Comparison of ENCODE assay signal across 17 cellular contexts in the genomic region with DNA sequence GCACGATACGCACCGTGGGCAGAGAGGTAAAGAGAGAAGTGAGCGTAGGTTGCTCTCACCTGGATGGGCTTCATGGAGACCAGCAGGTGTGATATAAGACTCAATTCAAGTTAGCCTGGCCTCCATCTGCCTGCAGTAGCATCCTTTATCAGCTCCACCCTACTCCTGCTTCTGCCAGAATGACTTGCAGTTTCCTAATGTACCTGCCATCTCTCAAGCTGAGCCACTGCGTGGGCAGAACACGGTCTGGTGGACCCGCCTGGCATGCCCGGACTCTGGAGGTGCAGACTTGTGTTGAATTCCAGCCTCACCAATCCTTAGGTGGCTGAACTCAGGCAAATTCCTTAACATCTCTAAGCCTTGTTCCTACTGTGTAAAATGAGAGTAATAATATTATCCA.
DNase-seq lines count a peak whose midpoint lies in the region; ATAC-seq, FAIRE-seq and TF ChIP-seq lines count a peak whose summit lies in the region.
"Had no signal": no experiment of that assay in that cellular context is flagged by ENCODE, and none has a peak within 500 bp of the region (broad histone marks: within the 10 kb centered on the region; RNA-seq: fewer than 3 reads in every experiment).

No MANE protein-coding gene starts in this region.

- H3K27me3 ChIP-seq in KMS-11 (ENCODE audit: insufficient read depth, low read depth) (no peaks in the 10 kb centered on the region), aorta (ENCODE audit: control insufficient read depth in 1 of 2, insufficient read depth in 2 of 2, low read length in 1 of 2) (no peaks in the 10 kb centered on the region), ascending aorta (no peaks in the 10 kb centered on the region)
- H3K27me3 ChIP-seq: colonic mucosa, transverse colon had no signal

- H3K9ac ChIP-seq in KMS-11, result peak overlapping the region; percentile 35; the same call in 1 of the 2 replicates

- TF ChIP-seq CTCF in A549 (IDR thresholded peaks at IDR 0.05) (no peak), KMS-11 (conservative IDR thresholded peaks at IDR 0.05; ENCODE audit: low read depth, low read length) (no peak), ascending aorta (IDR thresholded peaks at IDR 0.05) (no peak)

- H3K79me2 ChIP-seq in KMS-11 (ENCODE audit: insufficient read depth, low read depth), result no peaks in the 10 kb centered on the region

- H3K36me3 ChIP-seq in KMS-11 (ENCODE audit: insufficient read depth), result no peaks in the 10 kb centered on the region
- no peaks in the 10 kb centered on the region for H3K36me3 ChIP-seq in aorta (ENCODE audit: control insufficient read depth in 1 of 2, insufficient read depth in 2 of 2, low read length in 1 of 2)
- H3K36me3 ChIP-seq in ascending aorta, result no peaks in the 10 kb centered on the region
- H3K36me3 ChIP-seq: colonic mucosa, transverse colon had no signal

- no peak overlapping the region for H3K4me3 ChIP-seq in A549
- no peak overlapping the region for H3K4me3 ChIP-seq in KMS-11 (IDR thresholded peaks at IDR 0.05; ENCODE audit: insufficient read depth, low read depth, low read length)
- H3K4me3 ChIP-seq in aorta (ENCODE audit: low read length in 2 of 2), result no peak overlapping the region
- H3K4me3 ChIP-seq in ascending aorta, result no peak overlapping the region
- H3K4me3 ChIP-seq: colonic mucosa, psoas muscle, transverse colon had no signal

- no peak for DNase-seq in A549 (ENCODE audit: low read depth in 1 of 2, low spot score in 1 of 2)
- DNase-seq in NCI-H2107 treated with DMSO at 0.1 percent for 48 hours (lab: John Stamatoyannopoulos, UW; ENCODE audit: unreplicated experiment), result no peak
- DNase-seq in aorta, result no peak
- DNase-seq in ascending aorta (ENCODE audit: low spot score in 2 of 2), result no peak
- DNase-seq: activated CD4-positive, alpha-beta T cell treated with anti-CD3 and anti-CD28 coated beads, Interleukin-2, amount 10 ng/mL, durations not matched to agents 24 days and 14 days; activated T-cell treated with anti-CD3 and anti-CD28 coated beads, Interleukin-2, amount 50 U/mL, for 72 hours; amniotic stem cell; colonic mucosa; NCI-H524 treated with DMSO at 0.1 percent for 48 hours; psoas muscle; T-helper 9 cell; transverse colon had no signal

- H3K9me3 ChIP-seq in A549 (no peaks in the 10 kb centered on the region), aorta (ENCODE audit: control insufficient read depth, low read length) (no peaks in the 10 kb centered on the region), ascending aorta (no peaks in the 10 kb centered on the region)
- H3K9me3 ChIP-seq: colonic mucosa, psoas muscle, transverse colon had no signal

- CTCF ChIA-PET in A549 (lab: Yijun Ruan, JAX), result interaction anchor here (0.8 to 1.2 kb wide), 3 partner anchors 8 to 326 kb away, joined by 3 read pairs; no protein-coding TSS in a partner anchor

- no peak for TF ChIP-seq EP300 in A549 (IDR thresholded peaks at IDR 0.05)

- POLR2A ChIA-PET in A549 (lab: Yijun Ruan, JAX), result no interaction called here

- ATAC-seq in A549 (no peak; a peak in 1 of 6 replicates), GM18517 (IDR thresholded peaks at IDR 0.05; ENCODE audit: unreplicated experiment) (peak; percentile 6), HG02678 (IDR thresholded peaks at IDR 0.05; ENCODE audit: unreplicated experiment) (peak; percentile 10), HG03521 (IDR thresholded peaks at IDR 0.05; ENCODE audit: unreplicated experiment) (no peak), aorta (ENCODE audit: low FRiP score) (no peak)
- ATAC-seq: activated T-cell treated with anti-CD3 and anti-CD28 coated beads, Interleukin-2, amount 50 U/mL, for 72 hours; psoas muscle; Right ventricle myocardium inferior had no signal

- H3K27ac ChIP-seq in A549, result no peak overlapping the region
- H3K27ac ChIP-seq in KMS-11, result peak overlapping the region; percentile 49
- H3K27ac ChIP-seq in aorta (ENCODE audit: low read depth in 1 of 2, low read length in 2 of 2), result no peak overlapping the region
- no peak overlapping the region for H3K27ac ChIP-seq in ascending aorta
- H3K27ac ChIP-seq: colonic mucosa, psoas muscle, transverse colon had no signal

- peak overlapping the region; percentile 55; the same call in 1 of the 2 replicates for H2AFZ ChIP-seq in KMS-11 (ENCODE audit: low read depth)

- H4K20me1 ChIP-seq in KMS-11 (ENCODE audit: insufficient read depth), result no peaks in the 10 kb centered on the region

- no peaks in the 10 kb centered on the region for H3K4me1 ChIP-seq in A549
- peaks cover 58% of the 10 kb centered on the region for H3K4me1 ChIP-seq in KMS-11 (ENCODE audit: low read depth, poor library complexity, severe bottlenecking)
- H3K4me1 ChIP-seq in aorta (ENCODE audit: control insufficient read depth in 1 of 2, insufficient read depth in 2 of 2, low read length in 2 of 2), result no peaks in the 10 kb centered on the region
- no peaks in the 10 kb centered on the region for H3K4me1 ChIP-seq in ascending aorta
- H3K4me1 ChIP-seq: colonic mucosa, psoas muscle, transverse colon had no signal

- H3K4me2 ChIP-seq in A549, result no peak overlapping the region
- peak overlapping the region; percentile 58 for H3K4me2 ChIP-seq in KMS-11

- TF ChIP-seq POLR2A in A549 (IDR thresholded peaks at IDR 0.05; ENCODE audit: low read length), result no peak

- WGBS in A549 (ENCODE audit: missing lambda C conversion rate), result 57% methylated on average over 8 of the region's 8 CpGs
- WGBS in aorta, 2 donors, result 92% methylated on average over 8 of the region's 8 CpGs

- no peak for FAIRE-seq in A549 (lab: Jason Lieb, UNC)

- intact Hi-C loops in aorta (cut with DNase I), result no loop called here
- intact Hi-C loops in ascending aorta (cut with DNase I), result no loop called here

- TF ChIP-seq RAD21 in A549 (conservative IDR thresholded peaks at IDR 0.05 in 1 of 2, IDR thresholded peaks at IDR 0.05 in 1 of 2), result no peak

TF ChIP-seq in A549, 52 proteins besides CTCF, POLR2A, EP300 and RAD21:
- no peak for TF ChIP-seq CHD2 (IDR thresholded peaks at IDR 0.05; ENCODE audit: low read length, partially characterized antibody)
- peak; percentile 54 for TF ChIP-seq NFE2L2 (conservative IDR thresholded peaks at IDR 0.05; ENCODE audit: low read length)

Comparison
In these comparisons a context has a peak if more than half of its experiments do, and no peak if none do; other contexts are left out.
1. ATAC-seq: peak in GM18517 (single experiment) and HG02678 (single experiment); none in A549 (0 of 2), HG03521 (single experiment) and aorta (single experiment).